1 cellular context compared by ENCODE assay signal in the genomic region with DNA sequence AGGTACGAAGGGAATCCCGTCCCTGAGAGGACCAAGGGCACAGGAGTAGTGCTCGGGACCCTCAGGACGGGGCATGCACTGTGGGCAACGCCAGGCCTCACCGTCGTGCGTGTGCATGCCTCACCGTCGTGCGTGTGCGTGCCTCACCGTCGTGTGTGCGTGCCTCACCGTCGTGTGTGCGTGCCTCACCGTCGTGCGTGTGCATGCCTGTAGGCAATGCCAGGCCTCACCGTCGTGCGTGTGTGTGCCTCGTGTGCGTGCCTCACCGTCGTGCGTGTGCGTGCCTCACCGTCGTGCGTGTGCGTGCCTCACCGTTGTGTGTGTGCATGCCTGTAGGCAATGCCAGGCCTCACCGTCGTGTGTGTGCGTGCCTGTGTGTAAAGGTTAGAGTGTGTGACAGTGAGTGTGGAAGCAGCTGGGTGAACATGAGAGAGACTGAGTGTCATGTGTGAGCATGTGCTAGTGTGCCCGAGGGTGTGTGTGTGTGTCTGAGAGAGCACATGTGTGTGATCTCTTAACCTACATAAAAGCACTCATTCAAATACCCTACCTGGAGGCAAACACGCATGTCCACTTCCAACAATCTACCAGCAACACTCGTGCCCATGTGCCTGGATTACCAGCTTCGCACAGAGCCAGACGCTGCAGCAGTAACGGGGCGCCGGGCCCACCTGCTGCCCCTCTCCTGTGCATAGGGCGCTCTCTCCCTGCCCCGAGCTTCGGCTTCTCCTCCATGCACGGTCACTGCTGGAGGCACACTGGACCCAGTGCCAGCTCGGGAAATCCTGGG.
TF ChIP-seq lines count a peak whose summit lies in the region.

No MANE protein-coding gene starts in this region.

TF ChIP-seq in SK-N-SH, 30 proteins besides CTCF, POLR2A, EP300 and RAD21 (continued from another document):
- TF ChIP-seq CHD2 (IDR thresholded peaks at IDR 0.05; ENCODE audit: low read length, partially characterized antibody) = no peak
- TF ChIP-seq RCOR1 (IDR thresholded peaks at IDR 0.05; ENCODE audit: low read length) = no peak
- no peak for TF ChIP-seq REST (IDR thresholded peaks at IDR 0.05; ENCODE audit: low read depth, low read length)
- no peak for TF ChIP-seq ELF1 (IDR thresholded peaks at IDR 0.05)
